1 cellular context compared by ENCODE assay signal in genomic region chr11:1381793-1382425, GRCh38.
TF ChIP-seq lines count a peak whose summit lies in the region.

No MANE protein-coding gene starts in this region.

TF ChIP-seq in HCT116, 20 proteins besides CTCF, POLR2A, EP300 and RAD21 (continued from another document):
- no peak for TF ChIP-seq YY1 (IDR thresholded peaks at IDR 0.05; ENCODE audit: extremely low read depth, insufficient replicate concordance, low read depth, low read length)
- no peak for TF ChIP-seq POLR2AphosphoS5 (IDR thresholded peaks at IDR 0.05; ENCODE audit: low read depth, low read length)
- no peak for TF ChIP-seq EZH2phosphoT487 (IDR thresholded peaks at IDR 0.05; ENCODE audit: borderline replicate concordance)
- TF ChIP-seq MAX (IDR thresholded peaks at IDR 0.05) = no peak
- TF ChIP-seq REST (IDR thresholded peaks at IDR 0.05; ENCODE audit: low read depth) = no peak
- no peak for TF ChIP-seq CBX3 (IDR thresholded peaks at IDR 0.05; ENCODE audit: low read depth)
- TF ChIP-seq, protein P1, sequence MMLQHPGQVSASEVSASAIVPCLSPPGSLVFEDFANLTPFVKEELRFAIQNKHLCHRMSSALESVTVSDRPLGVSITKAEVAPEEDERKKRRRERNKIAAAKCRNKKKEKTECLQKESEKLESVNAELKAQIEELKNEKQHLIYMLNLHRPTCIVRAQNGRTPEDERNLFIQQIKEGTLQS (IDR thresholded peaks at IDR 0.05) = no peak
- TF ChIP-seq ELF1 (IDR thresholded peaks at IDR 0.05; ENCODE audit: borderline replicate concordance, low read depth) = no peak
- TF ChIP-seq SRF (IDR thresholded peaks at IDR 0.05; ENCODE audit: low read depth) = no peak
TF ChIP-seq in HCT116: peak in this region for 0.
